In genomic region chr2:176496756-176497155, GRCh38 we compare ENCODE assay signal across 16 cellular contexts.
"Had no signal": no experiment of that assay in that cellular context is flagged by ENCODE, and none has a peak within 500 bp of the region (broad histone marks: within the 10 kb centered on the region; RNA-seq: fewer than 3 reads in every experiment).

No MANE protein-coding gene starts in this region.

- H3K4me3 Mint-ChIP-seq: activated naive CD8-positive, alpha-beta T cell; endodermal cell; immature natural killer cell; natural killer cell; T-helper 1 cell treated with Interleukin-12 subunit alpha and Interleukin-12 subunit beta and Interleukin-4 antibody, amounts not matched to agents 30 μg/mL and 1 μg/mL, for 36 hours had no signal

- H3K27me3 ChIP-seq: brain microvascular endothelial cell, sigmoid colon, upper lobe of left lung had no signal

- H3K36me3 ChIP-seq: brain microvascular endothelial cell, sigmoid colon, upper lobe of left lung had no signal

- ATAC-seq: natural killer cell, psoas muscle had no signal

- H3K9me3 ChIP-seq: psoas muscle, sigmoid colon, upper lobe of left lung had no signal

- H3K9me3 Mint-ChIP-seq: endodermal cell; natural killer cell; T-helper 1 cell treated with Interleukin-12 subunit alpha and Interleukin-12 subunit beta and Interleukin-4 antibody, amounts not matched to agents 30 μg/mL and 1 μg/mL, for 36 hours had no signal

- H3K4me1 Mint-ChIP-seq: endodermal cell had no signal

- H3K27ac Mint-ChIP-seq: activated naive CD8-positive, alpha-beta T cell; endodermal cell; immature natural killer cell; natural killer cell; T-helper 1 cell treated with Interleukin-12 subunit alpha and Interleukin-12 subunit beta and Interleukin-4 antibody, amounts not matched to agents 30 μg/mL and 1 μg/mL, for 36 hours had no signal

- DNase-seq: activated CD4-positive, alpha-beta T cell treated with anti-CD3 and anti-CD28 coated beads, Interleukin-2, amount 50 U/mL, for 4 hours; activated gamma-delta T cell; activated T-cell treated with anti-CD3 and anti-CD28 coated beads, Interleukin-2, amount 50 U/mL, for 48 hours; brain microvascular endothelial cell; cerebellar nuclear complex; endodermal cell; immature natural killer cell; natural killer cell; occipital lobe; psoas muscle; sigmoid colon; stimulated activated naive CD4-positive, alpha-beta T cell; upper lobe of left lung had no signal

- H3K4me3 ChIP-seq: lung, psoas muscle, sigmoid colon, upper lobe of left lung had no signal

- H3K27ac ChIP-seq: brain microvascular endothelial cell, psoas muscle, sigmoid colon, upper lobe of left lung had no signal
